9 cellular contexts compared by ENCODE assay signal in genomic region chr3:98602078-98602678, GRCh38. TPM values are rescaled to one million over a fixed set of nuclear protein-coding genes. Genes with fewer than 3 reads are reported as not detected.
DNase-seq lines count a peak whose midpoint lies in the region; ATAC-seq, FAIRE-seq and TF ChIP-seq lines count a peak whose summit lies in the region.
"Had no signal": no experiment of that assay in that cellular context is flagged by ENCODE, and none has a peak within 500 bp of the region (broad histone marks: within the 10 kb centered on the region; RNA-seq: fewer than 3 reads in every experiment).

No MANE protein-coding gene starts in this region.

- CTCF ChIA-PET in WTC11 (lab: Charles Lee) = interaction anchor here (0.6 to 3.8 kb wide), 31 partner anchors 9 to 599 kb away, joined by 3 to 62 read pairs (median 4); partner anchors contain the start of genes CLDND1, CPOX and DCBLD2

- peaks cover 6% of the 10 kb centered on the region for H3K9me3 Mint-ChIP-seq in WTC11

- intact Hi-C loops in Right ventricle myocardium superior (cut with DNase I) = loop anchor here (5.0 kb wide), 2 partner anchors 195 to 390 kb away; no protein-coding TSS in a partner anchor

- H3K4me3 Mint-ChIP-seq in WTC11 = no peak overlapping the region
- H3K4me3 Mint-ChIP-seq: activated T-cell treated with anti-CD3 and anti-CD28 coated beads, Interleukin-2, amount 50 U/mL, for 4 hours had no signal

- no peaks in the 10 kb centered on the region; the same call in 1 of the 2 replicates for H3K27me3 Mint-ChIP-seq in WTC11 (ENCODE audit: low read depth)

- no peak overlapping the region for H3K27ac Mint-ChIP-seq in WTC11

- no peaks in the 10 kb centered on the region for H3K36me3 Mint-ChIP-seq in WTC11

- POLR2A ChIA-PET in WTC11 (lab: Charles Lee) = no interaction called here

- H3K4me1 Mint-ChIP-seq in WTC11 = no peaks in the 10 kb centered on the region

- TF ChIP-seq CTCF in D721Med (IDR thresholded peaks at IDR 0.05; ENCODE audit: insufficient read depth, missing control alignments) = peak; percentile 92
- TF ChIP-seq CTCF in WTC11 (IDR thresholded peaks at IDR 0.05) = peak; percentile 43; the same call in 1 of the 2 replicates
- peak; percentile 78 for TF ChIP-seq CTCF in retinal pigment epithelial cell (conservative IDR thresholded peaks at IDR 0.05; ENCODE audit: low read depth, low read length)

- DNase-seq in D721Med (ENCODE audit: insufficient read length, low spot score) (no peak), NCI-H2107 (lab: John Stamatoyannopoulos, UW) (peak; percentile 12), WTC11 (ENCODE audit: low spot score) (no peak), Right ventricle myocardium superior (no peak), retinal pigment epithelial cell (ENCODE audit: low read depth) (peak; percentile 35)
- DNase-seq in stimulated activated CD4-positive, alpha-beta T cell treated with anti-CD3 and anti-CD28 coated beads, Interleukin-2, amount 100 ng/mL, for 24 hours = no peak
- DNase-seq: activated T-cell treated with anti-CD3 and anti-CD28 coated beads, Interleukin-2, amount 50 U/mL, for 4 hours had no signal

- H3K4me3 ChIP-seq in retinal pigment epithelial cell (ENCODE audit: low read length) = no peak overlapping the region

- FAIRE-seq in D721Med (lab: Jason Lieb, UNC) = no peak

- ATAC-seq in GM18520 (IDR thresholded peaks at IDR 0.05; ENCODE audit: unreplicated experiment) (peak; percentile 61), HG02938 (IDR thresholded peaks at IDR 0.05; ENCODE audit: unreplicated experiment) (peak; percentile 60), WTC11 (peak; percentile 91), Right ventricle myocardium superior (ENCODE audit: poor library complexity) (peak; percentile 93)

TF ChIP-seq in WTC11, 78 proteins besides CTCF, POLR2A, EP300 and RAD21:
- TF ChIP-seq NR2C2 (CRISPR knock-in tag; IDR thresholded peaks at IDR 0.05) (no peak), CREM (CRISPR knock-in tag; IDR thresholded peaks at IDR 0.05) (no peak), JUN (CRISPR knock-in tag; IDR thresholded peaks at IDR 0.05) (no peak), HMGXB4 (CRISPR knock-in tag; IDR thresholded peaks at IDR 0.05) (no peak), USF2 (CRISPR knock-in tag; IDR thresholded peaks at IDR 0.05) (no peak), ETV6 (CRISPR knock-in tag; IDR thresholded peaks at IDR 0.05) (no peak), KAT7 (CRISPR knock-in tag; IDR thresholded peaks at IDR 0.05; ENCODE audit: borderline replicate concordance) (no peak), SOX15 (CRISPR knock-in tag; IDR thresholded peaks at IDR 0.05) (no peak), SMAD3 (CRISPR knock-in tag; IDR thresholded peaks at IDR 0.05; ENCODE audit: borderline replicate concordance) (no peak), NR1H2 (CRISPR knock-in tag; IDR thresholded peaks at IDR 0.05) (no peak), ZMAT4 (CRISPR knock-in tag; IDR thresholded peaks at IDR 0.05) (no peak), MXD4 (CRISPR knock-in tag; IDR thresholded peaks at IDR 0.05; ENCODE audit: borderline replicate concordance) (no peak)

RNA-seq across cellular contexts. Expression of gene CPOX, which starts 8.8 kb away (rescaled TPM):
- total RNA-seq in WTC11 (2021) (31.5 to 33.4 TPM (median 33.1 TPM) in 3 replicates), Right ventricle myocardium superior (11.5 TPM)

Comparison
In these comparisons a context has a peak if more than half of its experiments do, and no peak if none do; other contexts are left out.
1. DNase-seq: peak in NCI-H2107 (single experiment) and retinal pigment epithelial cell (single experiment); none in D721Med (single experiment), WTC11 (single experiment), Right ventricle myocardium superior (single experiment) and stimulated activated CD4-positive, alpha-beta T cell treated with anti-CD3 and anti-CD28 coated beads, Interleukin-2, amount 100 ng/mL, for 24 hours (0 of 2).
2. Peak in every context shown above with its lines, with median percentiles within 50 percentile points of each other: CTCF ChIP-seq and ATAC-seq.